In the genomic region with DNA sequence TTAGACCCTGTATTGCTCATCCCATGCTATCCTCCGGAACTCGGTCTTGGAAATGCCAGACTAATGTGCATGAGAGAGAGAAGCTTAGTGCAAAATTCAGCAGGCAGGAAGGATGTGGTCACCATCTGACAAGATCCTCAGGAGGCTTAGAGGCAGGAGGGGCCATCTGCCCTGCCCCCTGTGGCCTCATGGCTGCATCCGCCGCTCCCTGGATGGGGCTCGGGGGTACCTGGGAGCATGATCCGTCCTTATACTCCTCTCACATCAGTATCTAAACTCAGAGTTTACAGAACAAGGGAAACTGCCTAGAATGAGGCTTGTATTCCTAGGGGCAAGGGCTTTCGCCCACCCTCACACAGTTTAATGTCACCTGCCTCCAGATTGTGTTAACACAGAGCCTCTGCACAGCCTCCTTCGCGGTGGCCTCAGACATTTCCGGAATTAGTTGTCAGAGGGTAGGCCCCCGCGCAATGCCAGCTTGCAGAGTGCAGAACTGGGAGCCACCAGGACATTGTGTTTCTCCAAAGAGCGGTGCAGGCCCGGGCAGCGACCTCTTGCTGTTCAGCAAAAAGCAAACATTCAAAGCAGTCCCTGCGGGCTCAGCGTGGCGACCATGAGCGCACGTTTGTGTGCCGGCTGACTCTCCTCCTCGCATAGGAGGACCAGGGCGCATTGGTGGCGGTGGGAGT, we compare ENCODE assay signal across 1 cellular context.
TF ChIP-seq lines count a peak whose summit lies in the region.

No MANE protein-coding gene starts in this region.

TF ChIP-seq in GM23338, 12 proteins besides CTCF, POLR2A, EP300 and RAD21 (continued from another document):
- TF ChIP-seq, protein P1, sequence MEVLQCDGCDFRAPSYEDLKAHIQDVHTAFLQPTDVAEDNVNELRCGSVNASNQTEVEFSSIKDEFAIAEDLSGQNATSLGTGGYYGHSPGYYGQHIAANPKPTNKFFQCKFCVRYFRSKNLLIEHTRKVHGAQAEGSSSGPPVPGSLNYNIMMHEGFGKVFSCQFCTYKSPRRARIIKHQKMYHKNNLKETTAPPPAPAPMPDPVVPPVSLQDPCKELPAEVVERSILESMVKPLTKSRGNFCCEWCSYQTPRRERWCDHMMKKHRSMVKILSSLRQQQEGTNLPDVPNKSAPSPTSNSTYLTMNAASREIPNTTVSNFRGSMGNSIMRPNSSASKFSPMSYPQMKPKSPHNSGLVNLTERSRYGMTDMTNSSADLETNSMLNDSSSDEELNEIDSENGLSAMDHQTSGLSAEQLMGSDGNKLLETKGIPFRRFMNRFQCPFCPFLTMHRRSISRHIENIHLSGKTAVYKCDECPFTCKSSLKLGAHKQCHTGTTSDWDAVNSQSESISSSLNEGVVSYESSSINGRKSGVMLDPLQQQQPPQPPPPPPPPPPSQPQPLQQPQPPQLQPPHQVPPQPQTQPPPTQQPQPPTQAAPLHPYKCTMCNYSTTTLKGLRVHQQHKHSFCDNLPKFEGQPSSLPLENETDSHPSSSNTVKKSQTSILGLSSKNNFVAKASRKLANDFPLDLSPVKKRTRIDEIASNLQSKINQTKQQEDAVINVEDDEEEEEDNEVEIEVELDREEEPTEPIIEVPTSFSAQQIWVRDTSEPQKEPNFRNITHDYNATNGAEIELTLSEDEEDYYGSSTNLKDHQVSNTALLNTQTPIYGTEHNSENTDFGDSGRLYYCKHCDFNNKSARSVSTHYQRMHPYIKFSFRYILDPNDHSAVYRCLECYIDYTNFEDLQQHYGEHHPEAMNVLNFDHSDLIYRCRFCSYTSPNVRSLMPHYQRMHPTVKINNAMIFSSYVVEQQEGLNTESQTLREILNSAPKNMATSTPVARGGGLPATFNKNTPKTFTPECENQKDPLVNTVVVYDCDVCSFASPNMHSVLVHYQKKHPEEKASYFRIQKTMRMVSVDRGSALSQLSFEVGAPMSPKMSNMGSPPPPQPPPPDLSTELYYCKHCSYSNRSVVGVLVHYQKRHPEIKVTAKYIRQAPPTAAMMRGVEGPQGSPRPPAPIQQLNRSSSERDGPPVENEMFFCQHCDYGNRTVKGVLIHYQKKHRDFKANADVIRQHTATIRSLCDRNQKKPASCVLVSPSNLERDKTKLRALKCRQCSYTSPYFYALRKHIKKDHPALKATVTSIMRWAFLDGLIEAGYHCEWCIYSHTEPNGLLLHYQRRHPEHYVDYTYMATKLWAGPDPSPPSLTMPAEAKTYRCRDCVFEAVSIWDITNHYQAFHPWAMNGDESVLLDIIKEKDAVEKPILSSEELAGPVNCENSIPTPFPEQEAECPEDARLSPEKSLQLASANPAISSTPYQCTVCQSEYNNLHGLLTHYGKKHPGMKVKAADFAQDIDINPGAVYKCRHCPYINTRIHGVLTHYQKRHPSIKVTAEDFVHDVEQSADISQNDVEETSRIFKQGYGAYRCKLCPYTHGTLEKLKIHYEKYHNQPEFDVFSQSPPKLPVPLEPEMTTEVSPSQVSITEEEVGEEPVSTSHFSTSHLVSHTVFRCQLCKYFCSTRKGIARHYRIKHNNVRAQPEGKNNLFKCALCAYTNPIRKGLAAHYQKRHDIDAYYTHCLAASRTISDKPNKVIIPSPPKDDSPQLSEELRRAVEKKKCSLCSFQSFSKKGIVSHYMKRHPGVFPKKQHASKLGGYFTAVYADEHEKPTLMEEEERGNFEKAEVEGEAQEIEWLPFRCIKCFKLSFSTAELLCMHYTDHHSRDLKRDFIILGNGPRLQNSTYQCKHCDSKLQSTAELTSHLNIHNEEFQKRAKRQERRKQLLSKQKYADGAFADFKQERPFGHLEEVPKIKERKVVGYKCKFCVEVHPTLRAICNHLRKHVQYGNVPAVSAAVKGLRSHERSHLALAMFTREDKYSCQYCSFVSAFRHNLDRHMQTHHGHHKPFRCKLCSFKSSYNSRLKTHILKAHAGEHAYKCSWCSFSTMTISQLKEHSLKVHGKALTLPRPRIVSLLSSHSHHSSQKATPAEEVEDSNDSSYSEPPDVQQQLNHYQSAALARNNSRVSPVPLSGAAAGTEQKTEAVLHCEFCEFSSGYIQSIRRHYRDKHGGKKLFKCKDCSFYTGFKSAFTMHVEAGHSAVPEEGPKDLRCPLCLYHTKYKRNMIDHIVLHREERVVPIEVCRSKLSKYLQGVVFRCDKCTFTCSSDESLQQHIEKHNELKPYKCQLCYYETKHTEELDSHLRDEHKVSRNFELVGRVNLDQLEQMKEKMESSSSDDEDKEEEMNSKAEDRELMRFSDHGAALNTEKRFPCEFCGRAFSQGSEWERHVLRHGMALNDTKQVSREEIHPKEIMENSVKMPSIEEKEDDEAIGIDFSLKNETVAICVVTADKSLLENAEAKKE (CRISPR knock-in tag; IDR thresholded peaks at IDR 0.05): no peak
- TF ChIP-seq, protein P2, sequence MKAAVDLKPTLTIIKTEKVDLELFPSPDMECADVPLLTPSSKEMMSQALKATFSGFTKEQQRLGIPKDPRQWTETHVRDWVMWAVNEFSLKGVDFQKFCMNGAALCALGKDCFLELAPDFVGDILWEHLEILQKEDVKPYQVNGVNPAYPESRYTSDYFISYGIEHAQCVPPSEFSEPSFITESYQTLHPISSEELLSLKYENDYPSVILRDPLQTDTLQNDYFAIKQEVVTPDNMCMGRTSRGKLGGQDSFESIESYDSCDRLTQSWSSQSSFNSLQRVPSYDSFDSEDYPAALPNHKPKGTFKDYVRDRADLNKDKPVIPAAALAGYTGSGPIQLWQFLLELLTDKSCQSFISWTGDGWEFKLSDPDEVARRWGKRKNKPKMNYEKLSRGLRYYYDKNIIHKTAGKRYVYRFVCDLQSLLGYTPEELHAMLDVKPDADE (IDR thresholded peaks at IDR 0.05): no peak
- TF ChIP-seq CREB1 (CRISPR knock-in tag; IDR thresholded peaks at IDR 0.05; ENCODE audit: low read depth) (no peak), ZNF114 (CRISPR knock-in tag; IDR thresholded peaks at IDR 0.05) (no peak), POLR2AphosphoS5 (IDR thresholded peaks at IDR 0.05; ENCODE audit: low read depth) (no peak), STAT1 (IDR thresholded peaks at IDR 0.05; ENCODE audit: unreplicated experiment) (no peak), NANOG (IDR thresholded peaks at IDR 0.05; ENCODE audit: borderline replicate concordance) (no peak), EZH2phosphoT487 (IDR thresholded peaks at IDR 0.05; ENCODE audit: unreplicated experiment) (no peak), EZH2 (IDR thresholded peaks at IDR 0.05; ENCODE audit: low read depth, unreplicated experiment) (no peak)
